In genomic region chr15:57526076-57526475, GRCh38 we compare ENCODE assay signal across 1 cellular context.
TF ChIP-seq lines count a peak whose summit lies in the region.

No MANE protein-coding gene starts in this region.

TF ChIP-seq in SK-N-SH treated with all-trans-retinoic acid at 6 μM for 48 hours, 23 proteins besides CTCF, POLR2A, EP300 and RAD21 (continued from another document):
- TF ChIP-seq CSRNP3 (CRISPR knock-in tag; IDR thresholded peaks at IDR 0.05) (no peak), GLIS3 (CRISPR knock-in tag; IDR thresholded peaks at IDR 0.05) (no peak), ISL1 (CRISPR knock-in tag; IDR thresholded peaks at IDR 0.05) (no peak), ZNF8 (CRISPR knock-in tag; IDR thresholded peaks at IDR 0.05) (no peak), TOX (CRISPR knock-in tag; IDR thresholded peaks at IDR 0.05; ENCODE audit: borderline replicate concordance) (no peak), SNAI2 (CRISPR knock-in tag; IDR thresholded peaks at IDR 0.05) (no peak), CSDC2 (CRISPR knock-in tag; IDR thresholded peaks at IDR 0.05) (no peak), OSR1 (CRISPR knock-in tag; IDR thresholded peaks at IDR 0.05) (no peak), ZNF70 (CRISPR knock-in tag; IDR thresholded peaks at IDR 0.05) (no peak), TSHZ2 (CRISPR knock-in tag; IDR thresholded peaks at IDR 0.05) (no peak), BACH2 (CRISPR knock-in tag; IDR thresholded peaks at IDR 0.05; ENCODE audit: borderline replicate concordance) (no peak)
